Comparison of ENCODE assay signal across 1 cellular context in the genomic region with DNA sequence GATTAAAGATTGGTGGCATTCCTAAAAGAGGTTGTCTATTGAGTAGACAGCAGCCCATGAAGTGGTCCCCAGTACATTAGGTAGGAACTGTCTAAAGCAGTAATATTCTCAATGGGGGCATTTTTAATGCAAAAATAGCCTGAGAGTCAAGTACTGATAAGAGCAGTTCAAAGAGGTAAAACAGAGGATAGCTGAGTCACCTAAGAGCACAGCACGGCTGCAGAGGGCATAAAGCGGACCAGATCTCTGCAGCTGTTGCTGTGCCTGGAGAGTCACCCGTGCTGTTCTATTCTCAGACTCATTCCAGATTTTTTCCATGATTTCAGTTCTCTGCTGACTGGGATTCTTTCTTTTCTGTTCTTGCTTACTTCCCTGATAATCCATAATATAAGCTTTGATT.
TF ChIP-seq lines count a peak whose summit lies in the region.

No MANE protein-coding gene starts in this region.

TF ChIP-seq in GM23338, 12 proteins besides CTCF, POLR2A, EP300 and RAD21 (continued from another document):
- TF ChIP-seq, protein P1, sequence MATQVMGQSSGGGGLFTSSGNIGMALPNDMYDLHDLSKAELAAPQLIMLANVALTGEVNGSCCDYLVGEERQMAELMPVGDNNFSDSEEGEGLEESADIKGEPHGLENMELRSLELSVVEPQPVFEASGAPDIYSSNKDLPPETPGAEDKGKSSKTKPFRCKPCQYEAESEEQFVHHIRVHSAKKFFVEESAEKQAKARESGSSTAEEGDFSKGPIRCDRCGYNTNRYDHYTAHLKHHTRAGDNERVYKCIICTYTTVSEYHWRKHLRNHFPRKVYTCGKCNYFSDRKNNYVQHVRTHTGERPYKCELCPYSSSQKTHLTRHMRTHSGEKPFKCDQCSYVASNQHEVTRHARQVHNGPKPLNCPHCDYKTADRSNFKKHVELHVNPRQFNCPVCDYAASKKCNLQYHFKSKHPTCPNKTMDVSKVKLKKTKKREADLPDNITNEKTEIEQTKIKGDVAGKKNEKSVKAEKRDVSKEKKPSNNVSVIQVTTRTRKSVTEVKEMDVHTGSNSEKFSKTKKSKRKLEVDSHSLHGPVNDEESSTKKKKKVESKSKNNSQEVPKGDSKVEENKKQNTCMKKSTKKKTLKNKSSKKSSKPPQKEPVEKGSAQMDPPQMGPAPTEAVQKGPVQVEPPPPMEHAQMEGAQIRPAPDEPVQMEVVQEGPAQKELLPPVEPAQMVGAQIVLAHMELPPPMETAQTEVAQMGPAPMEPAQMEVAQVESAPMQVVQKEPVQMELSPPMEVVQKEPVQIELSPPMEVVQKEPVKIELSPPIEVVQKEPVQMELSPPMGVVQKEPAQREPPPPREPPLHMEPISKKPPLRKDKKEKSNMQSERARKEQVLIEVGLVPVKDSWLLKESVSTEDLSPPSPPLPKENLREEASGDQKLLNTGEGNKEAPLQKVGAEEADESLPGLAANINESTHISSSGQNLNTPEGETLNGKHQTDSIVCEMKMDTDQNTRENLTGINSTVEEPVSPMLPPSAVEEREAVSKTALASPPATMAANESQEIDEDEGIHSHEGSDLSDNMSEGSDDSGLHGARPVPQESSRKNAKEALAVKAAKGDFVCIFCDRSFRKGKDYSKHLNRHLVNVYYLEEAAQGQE (IDR thresholded peaks at IDR 0.05; ENCODE audit: unreplicated experiment) = no peak
- TF ChIP-seq, protein P2, sequence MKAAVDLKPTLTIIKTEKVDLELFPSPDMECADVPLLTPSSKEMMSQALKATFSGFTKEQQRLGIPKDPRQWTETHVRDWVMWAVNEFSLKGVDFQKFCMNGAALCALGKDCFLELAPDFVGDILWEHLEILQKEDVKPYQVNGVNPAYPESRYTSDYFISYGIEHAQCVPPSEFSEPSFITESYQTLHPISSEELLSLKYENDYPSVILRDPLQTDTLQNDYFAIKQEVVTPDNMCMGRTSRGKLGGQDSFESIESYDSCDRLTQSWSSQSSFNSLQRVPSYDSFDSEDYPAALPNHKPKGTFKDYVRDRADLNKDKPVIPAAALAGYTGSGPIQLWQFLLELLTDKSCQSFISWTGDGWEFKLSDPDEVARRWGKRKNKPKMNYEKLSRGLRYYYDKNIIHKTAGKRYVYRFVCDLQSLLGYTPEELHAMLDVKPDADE (IDR thresholded peaks at IDR 0.05) = no peak
- TF ChIP-seq CREB1 (CRISPR knock-in tag; IDR thresholded peaks at IDR 0.05; ENCODE audit: low read depth) (no peak), JUNB (IDR thresholded peaks at IDR 0.05; ENCODE audit: unreplicated experiment) (no peak)
